ENCODE assay signal across 9 cellular contexts in the genomic region with DNA sequence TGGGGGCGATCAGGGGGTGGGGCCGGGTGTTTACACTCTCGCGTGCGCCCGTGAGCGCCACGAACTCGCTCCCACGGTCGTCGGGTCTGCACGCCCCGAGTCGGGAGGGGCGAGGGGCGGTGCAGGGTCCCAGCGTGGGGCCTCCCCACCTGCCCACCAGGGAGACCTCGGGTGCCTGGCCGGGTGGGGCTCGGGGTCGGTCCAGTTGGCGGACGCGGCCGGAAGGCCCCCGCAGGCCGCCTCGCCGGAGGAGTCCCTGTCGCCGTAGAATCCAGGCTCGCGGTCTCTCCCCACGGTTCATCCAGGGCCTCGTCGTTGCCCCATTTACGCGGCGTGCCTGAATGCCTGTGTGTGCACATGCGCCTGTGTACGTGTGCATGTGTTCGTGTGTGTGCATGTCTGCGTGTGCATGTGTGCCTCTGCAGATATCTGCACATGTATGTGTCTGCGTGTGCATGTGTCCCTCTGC. TPM values are rescaled to one million over a fixed set of nuclear protein-coding genes. Genes with fewer than 3 reads are reported as not detected.
DNase-seq lines count a peak whose midpoint lies in the region; ATAC-seq and TF ChIP-seq lines count a peak whose summit lies in the region.
"Had no signal": no experiment of that assay in that cellular context is flagged by ENCODE, and none has a peak within 500 bp of the region (broad histone marks: within the 10 kb centered on the region; RNA-seq: fewer than 3 reads in every experiment).

No MANE protein-coding gene starts in this region.

- H3K18ac ChIP-seq in IMR-90 (ENCODE audit: low read depth, low read length) = no peak overlapping the region

- H3K9ac ChIP-seq in IMR-90 (ENCODE audit: low read depth, low read length) = no peak overlapping the region

- H4K91ac ChIP-seq in IMR-90 (ENCODE audit: insufficient read depth, low read depth, low read length) = no peak overlapping the region

- in situ Hi-C loops in IMR-90 (cut with MboI; ENCODE audit: low sequenced_read_pairs) = no loop called here

- dilution Hi-C loops in IMR-90 (cut with HindIII; ENCODE audit: low sequenced_read_pairs, unreplicated experiment) = no loop called here

- H3K36me3 ChIP-seq in IMR-90 (ENCODE audit: control insufficient read depth, insufficient read depth, low read length) = no peaks in the 10 kb centered on the region

- H3K27me3 Mint-ChIP-seq in dendritic cell treated with granulocyte-macrophage colony-stimulating factor and Interleukin-4, amounts not matched to agents 40 ng/mL and 50 ng/mL, for 4 days = peaks cover 43% of the 10 kb centered on the region
- H3K27me3 Mint-ChIP-seq in neural crest cell (ENCODE audit: low read depth) = peaks cover 46% of the 10 kb centered on the region

- no peak for TF ChIP-seq RAD21 in IMR-90 (IDR thresholded peaks at IDR 0.05; ENCODE audit: low read length)

- peak overlapping the region; percentile 39 for H3K27ac Mint-ChIP-seq in dendritic cell treated with granulocyte-macrophage colony-stimulating factor and Interleukin-4, amounts not matched to agents 40 ng/mL and 50 ng/mL, for 4 days
- H3K27ac Mint-ChIP-seq in neural crest cell (ENCODE audit: unreplicated experiment) = no peak overlapping the region

- intact Hi-C loops in IMR-90 (cut with micrococcal nuclease) = loop anchor here (2.0 kb wide), 1 partner anchor 54 kb away; a partner anchor contains a TSS
- intact Hi-C loops in dendritic cell treated with granulocyte-macrophage colony-stimulating factor and Interleukin-4, amounts not matched to agents 40 ng/mL and 50 ng/mL, for 4 days (cut with micrococcal nuclease) = no loop called here

- H3K4me1 ChIP-seq in IMR-90 (ENCODE audit: control insufficient read depth, insufficient read depth, low read length) = peaks cover 6% of the 10 kb centered on the region; the same call in 1 of the 2 replicates

- no peak overlapping the region for H3K56ac ChIP-seq in IMR-90 (ENCODE audit: extremely low read depth, insufficient read depth, low read length)

- peaks cover 13% of the 10 kb centered on the region for H3K9me3 Mint-ChIP-seq in dendritic cell treated with granulocyte-macrophage colony-stimulating factor and Interleukin-4, amounts not matched to agents 40 ng/mL and 50 ng/mL, for 4 days
- H3K9me3 Mint-ChIP-seq in neural crest cell = peaks cover 5% of the 10 kb centered on the region

- peak overlapping the region; percentile 91 for H3K4me2 ChIP-seq in IMR-90 (ENCODE audit: low read depth, low read length)

- H3K79me1 ChIP-seq in IMR-90 (ENCODE audit: low read depth in 1 of 2, low read length in 2 of 2) = peaks cover 0 to 7% of the 10 kb centered on the region in 2 experiments; a peak in 2 of 4 replicates

- TF ChIP-seq CTCF in IMR-90 (conservative IDR thresholded peaks at IDR 0.05; ENCODE audit: low read depth, low read length) (no peak), neural crest cell (conservative IDR thresholded peaks at IDR 0.05) (no peak)

- no peak overlapping the region for H2BK20ac ChIP-seq in IMR-90 (ENCODE audit: low read depth, low read length)

- no peak overlapping the region for H2AK5ac ChIP-seq in IMR-90 (ENCODE audit: low read depth, low read length)

- WGBS in IMR-90 (ENCODE audit: extremely low coverage in 2 of 2, insufficient read length in 1 of 2), 2 experiments = 11% methylated on average over 27 of the region's 45 CpGs; no CpG with 5 or more reads in 1 of the 2 experiments

- H4K20me1 ChIP-seq in IMR-90 (ENCODE audit: insufficient read depth, low read length) = no peaks in the 10 kb centered on the region

- H4K5ac ChIP-seq in IMR-90 (ENCODE audit: low read depth, low read length) = no peak overlapping the region

- H3K4me1 Mint-ChIP-seq in dendritic cell treated with granulocyte-macrophage colony-stimulating factor and Interleukin-4, amounts not matched to agents 40 ng/mL and 50 ng/mL, for 4 days (ENCODE audit: low read depth) = peaks cover 17% of the 10 kb centered on the region
- H3K4me1 Mint-ChIP-seq in neural crest cell = peaks cover 4% of the 10 kb centered on the region

- H3K27ac ChIP-seq in IMR-90 (ENCODE audit: insufficient read depth, low read length) = no peak overlapping the region
- H3K27ac ChIP-seq: 22Rv1 had no signal

- peak overlapping the region; percentile 78 for H3K4me3 Mint-ChIP-seq in dendritic cell treated with granulocyte-macrophage colony-stimulating factor and Interleukin-4, amounts not matched to agents 40 ng/mL and 50 ng/mL, for 4 days
- peak overlapping the region; percentile 88 for H3K4me3 Mint-ChIP-seq in neural crest cell

- TF ChIP-seq POLR2A in IMR-90 (IDR thresholded peaks at IDR 0.05; ENCODE audit: low read depth, low read length) = no peak

- H2BK15ac ChIP-seq in IMR-90 (ENCODE audit: low read depth, low read length) = no peak overlapping the region

- POLR2A ChIA-PET in IMR-90 (lab: Charles Lee; ENCODE audit: unreplicated experiment) = no interaction called here

- H3K23ac ChIP-seq in IMR-90 (ENCODE audit: low read depth, low read length) = peak overlapping the region; percentile 80

- peak; percentile 70 for DNase-seq in DMS 273 (lab: John Stamatoyannopoulos, UW; ENCODE audit: unreplicated experiment)
- DNase-seq in DMS 273 treated with DMSO at 0.1 percent for 48 hours (lab: John Stamatoyannopoulos, UW) = no peak
- DNase-seq in IMR-90 = no peak
- no peak for DNase-seq in neural crest cell (ENCODE audit: low read depth, low spot score)
- no peak for DNase-seq in activated CD4-positive, CD25-positive, alpha-beta regulatory T cell (lab: John Stamatoyannopoulos, UW)
- no peak for DNase-seq in dermis blood vessel endothelial cell
- no peak for DNase-seq in KG1 (lab: John Stamatoyannopoulos, UW)

- ATAC-seq in IMR-90 (ENCODE audit: low read depth) = peak; percentile 1; the same call in 1 of the 2 replicates

- H2BK120ac ChIP-seq in IMR-90 (ENCODE audit: low read depth, low read length) = no peak overlapping the region

- H2AFZ ChIP-seq in IMR-90 (replicated peaks; ENCODE audit: low read length, poor library complexity) = peak overlapping the region; percentile 99

- H3K9me3 ChIP-seq in IMR-90 (ENCODE audit: control insufficient read depth, insufficient read depth, low read length) = peaks cover 2% of the 10 kb centered on the region

- H3K4ac ChIP-seq in IMR-90 (ENCODE audit: low read depth, low read length) = no peak overlapping the region

- H3K27me3 ChIP-seq in IMR-90 (ENCODE audit: control insufficient read depth, insufficient read depth, low read length) = peaks cover 2% of the 10 kb centered on the region; the same call in 1 of the 2 replicates

- H2BK5ac ChIP-seq in IMR-90 (ENCODE audit: low read depth, low read length, poor library complexity, severe bottlenecking) = no peak overlapping the region

- BruUV-seq in IMR-90 (replicated peaks; lab: Mats Ljungman, UMichigan) = no TSS peak

- H3K4me3 ChIP-seq in IMR-90 (ENCODE audit: insufficient read depth, low read depth, low read length) = peak overlapping the region; percentile 66

- CTCF ChIA-PET in IMR-90 (lab: Yijun Ruan, JAX) = no interaction called here

- no peaks in the 10 kb centered on the region for H3K36me3 Mint-ChIP-seq in dendritic cell treated with granulocyte-macrophage colony-stimulating factor and Interleukin-4, amounts not matched to agents 40 ng/mL and 50 ng/mL, for 4 days (ENCODE audit: low read depth)
- H3K36me3 Mint-ChIP-seq in neural crest cell (ENCODE audit: low read depth) = peaks cover 7% of the 10 kb centered on the region

- no peak overlapping the region for H3K14ac ChIP-seq in IMR-90 (replicated peaks; ENCODE audit: low read depth, low read length)

- no peak overlapping the region for H4K8ac ChIP-seq in IMR-90 (ENCODE audit: low read depth in 2 of 2, low read length in 2 of 2)

- peaks cover 5% of the 10 kb centered on the region for H3K9me1 ChIP-seq in IMR-90 (ENCODE audit: insufficient read depth, low read length)

- peak overlapping the region; percentile 84 for H2AK9ac ChIP-seq in IMR-90 (replicated peaks; ENCODE audit: low read depth, low read length, poor library complexity)

TF ChIP-seq in IMR-90, 13 proteins besides CTCF, POLR2A, EP300 and RAD21 (continues in another document):
- TF ChIP-seq RCOR1 (IDR thresholded peaks at IDR 0.05; ENCODE audit: insufficient replicate concordance, low read length) (no peak), MAZ (IDR thresholded peaks at IDR 0.05; ENCODE audit: borderline replicate concordance, low read depth, low read length) (no peak)

RNA-seq across cellular contexts. Expression of a gene that starts 0.5 kb away (rescaled TPM):
- 10.8 and 14.9 TPM in 2 replicates for total RNA-seq in IMR-90 (2012; rRNA removed)
- polyA plus RNA-seq in IMR-90 (2012; rRNA removed) = 20.0 and 26.1 TPM in 2 replicates
- 22.2 and 40.3 TPM in 2 replicates for polyA plus RNA-seq in IMR-90 (2012; cell fraction: cytosol; rRNA removed)
- polyA plus RNA-seq in IMR-90 (2012; cell fraction: nucleus; rRNA removed; ENCODE audit: low replicate concordance) = 16.9 and 51.7 TPM in 2 replicates
- total RNA-seq in neural crest cell = 5.6 and 8.9 TPM in 2 replicates
- 5.8 and 8.9 TPM in 2 replicates for total RNA-seq in dermis blood vessel endothelial cell

RNA-seq across cellular contexts. Expression of a gene that starts 17.5 kb away (rescaled TPM):
- total RNA-seq in IMR-90 (2012; rRNA removed) = 18.6 and 20.6 TPM in 2 replicates
- 20.3 and 21.4 TPM in 2 replicates for polyA plus RNA-seq in IMR-90 (2012; rRNA removed)
- 15.3 and 16.8 TPM in 2 replicates for polyA plus RNA-seq in IMR-90 (2012; cell fraction: cytosol; rRNA removed)
- 19.8 and 23.1 TPM in 2 replicates for polyA plus RNA-seq in IMR-90 (2012; cell fraction: nucleus; rRNA removed; ENCODE audit: low replicate concordance)
- 44.1 and 44.4 TPM in 2 replicates for total RNA-seq in neural crest cell
- 19.1 and 23.4 TPM in 2 replicates for total RNA-seq in dermis blood vessel endothelial cell

RNA-seq across cellular contexts. Expression of a gene that starts 36.4 kb away (rescaled TPM):
- 0.83 and 0.90 TPM in 2 replicates for total RNA-seq in IMR-90 (2012; rRNA removed)
- 2.0 and 2.9 TPM in 2 replicates for polyA plus RNA-seq in IMR-90 (2012; rRNA removed)
- 3.7 and 4.9 TPM in 2 replicates for polyA plus RNA-seq in IMR-90 (2012; cell fraction: cytosol; rRNA removed)
- polyA plus RNA-seq in IMR-90 (2012; cell fraction: nucleus; rRNA removed; ENCODE audit: low replicate concordance) = 8.8 and 25.0 TPM in 2 replicates
- total RNA-seq in neural crest cell = 21.7 and 23.8 TPM in 2 replicates
- 7.0 and 8.5 TPM in 2 replicates for total RNA-seq in dermis blood vessel endothelial cell

RNA-seq across cellular contexts. Expression of a gene that starts 50.8 kb away (rescaled TPM):
- total RNA-seq in IMR-90 (2012; rRNA removed) = 65.8 and 98.2 TPM in 2 replicates
- polyA plus RNA-seq in IMR-90 (2012; rRNA removed) = 99.1 and 110 TPM in 2 replicates
- polyA plus RNA-seq in IMR-90 (2012; cell fraction: cytosol; rRNA removed) = 56.2 and 79.8 TPM in 2 replicates
- polyA plus RNA-seq in IMR-90 (2012; cell fraction: nucleus; rRNA removed; ENCODE audit: low replicate concordance) = 92.4 and 155 TPM in 2 replicates
- 57.1 and 64.6 TPM in 2 replicates for total RNA-seq in neural crest cell
- total RNA-seq in dermis blood vessel endothelial cell = 61.4 and 91.0 TPM in 2 replicates

RNA-seq across cellular contexts. Expression of a gene that starts 52.9 kb away (rescaled TPM):
- total RNA-seq in IMR-90 (2012; rRNA removed) = 21.7 and 21.9 TPM in 2 replicates
- 54.5 and 68.0 TPM in 2 replicates for polyA plus RNA-seq in IMR-90 (2012; rRNA removed)
- polyA plus RNA-seq in IMR-90 (2012; cell fraction: cytosol; rRNA removed) = 49.7 and 56.9 TPM in 2 replicates
- polyA plus RNA-seq in IMR-90 (2012; cell fraction: nucleus; rRNA removed; ENCODE audit: low replicate concordance) = 73.6 and 189 TPM in 2 replicates
- 155 and 166 TPM in 2 replicates for total RNA-seq in neural crest cell
- total RNA-seq in dermis blood vessel endothelial cell = 50.9 and 78.6 TPM in 2 replicates
